ENCODE assay signal across 30 cellular contexts in genomic region chr14:23725528-23725927, GRCh38.
"Had no signal": no experiment of that assay in that cellular context is flagged by ENCODE, and none has a peak within 500 bp of the region (broad histone marks: within the 10 kb centered on the region; RNA-seq: fewer than 3 reads in every experiment).

No MANE protein-coding gene starts in this region.

- H3K36me3 Mint-ChIP-seq: activated CD4-positive, alpha-beta memory T cell treated with anti-CD3 and anti-CD28 coated beads for 36 hours; activated CD8-positive, alpha-beta memory T cell treated with anti-CD3 and anti-CD28 coated beads, Interleukin-2, amount 10 ng/mL, durations not matched to agents 7 days and 5 days; activated naive CD8-positive, alpha-beta T cell treated with anti-CD3 and anti-CD28 coated beads for 36 hours had no signal

- H3K4me1 ChIP-seq: adrenal gland, body of pancreas, esophagus muscularis mucosa, gastrocnemius medialis had no signal

- H3K27ac Mint-ChIP-seq: activated CD4-positive, alpha-beta memory T cell treated with anti-CD3 and anti-CD28 coated beads for 36 hours; activated CD4-positive, alpha-beta T cell treated with anti-CD3 and anti-CD28 coated beads for 36 hours; activated CD4-positive, alpha-beta T cell treated with anti-CD3 and anti-CD28 coated beads, Interleukin-2, amount 10 ng/mL, durations not matched to agents 24 days and 14 days; activated CD8-positive, alpha-beta memory T cell treated with anti-CD3 and anti-CD28 coated beads, Interleukin-2, amount 10 ng/mL, durations not matched to agents 7 days and 5 days; activated CD8-positive, alpha-beta T cell treated with anti-CD3 and anti-CD28 coated beads, Interleukin-2, amount 10 ng/mL, durations not matched to agents 7 days and 5 days; activated naive CD8-positive, alpha-beta T cell treated with anti-CD3 and anti-CD28 coated beads for 36 hours; activated naive CD8-positive, alpha-beta T cell treated with anti-CD3 and anti-CD28 coated beads, Interleukin-2, amount 50 U/mL, for 24 hours; activated T-cell treated with anti-CD3 and anti-CD28 coated beads, Interleukin-2, amount 50 U/mL, for 24 hours; activated T-cell treated with anti-CD3 and anti-CD28 coated beads, Interleukin-2, amount 50 U/mL, for 72 hours; effector memory CD8-positive, alpha-beta T cell had no signal

- DNase-seq: activated CD4-positive, alpha-beta memory T cell treated with anti-CD3 and anti-CD28 coated beads for 36 hours; activated CD4-positive, alpha-beta T cell treated with anti-CD3 and anti-CD28 coated beads for 36 hours; activated CD4-positive, alpha-beta T cell treated with anti-CD3 and anti-CD28 coated beads, Interleukin-2, amount 10 ng/mL, durations not matched to agents 24 days and 14 days; activated CD4-positive, CD25-positive, alpha-beta regulatory T cell; activated CD4-positive, CD25-positive, alpha-beta regulatory T cell treated with anti-CD3 and anti-CD28 coated beads, Interleukin-2, amount 50 U/mL, for 72 hours; activated CD8-positive, alpha-beta memory T cell treated with anti-CD3 and anti-CD28 coated beads, Interleukin-2, amount 10 ng/mL, durations not matched to agents 7 days and 5 days; activated CD8-positive, alpha-beta memory T cell treated with anti-CD3 and anti-CD28 coated beads, Interleukin-2, amount 50 U/mL, for 48 hours; activated CD8-positive, alpha-beta T cell treated with anti-CD3 and anti-CD28 coated beads, Interleukin-2, amount 10 ng/mL, durations not matched to agents 7 days and 5 days; activated gamma-delta T cell; activated naive CD4-positive, alpha-beta T cell treated with anti-CD3 and anti-CD28 coated beads, Interleukin-2, amount 50 U/mL, for 16 hours; activated naive CD4-positive, alpha-beta T cell treated with Interleukin-2 at 50 U/mL for 16 hours; activated naive CD8-positive, alpha-beta T cell treated with anti-CD3 and anti-CD28 coated beads for 36 hours; activated naive CD8-positive, alpha-beta T cell treated with anti-CD3 and anti-CD28 coated beads, Interleukin-2, amount 50 U/mL, for 24 hours; activated T-cell treated with anti-CD3 and anti-CD28 coated beads for 4 hours; activated T-cell treated with anti-CD3 and anti-CD28 coated beads, Interleukin-2, amount 50 U/mL, for 24 hours; activated T-cell treated with anti-CD3 and anti-CD28 coated beads, Interleukin-2, amount 50 U/mL, for 72 hours; adrenal gland; amygdala; aorta; body of pancreas; caudate nucleus; cortex of kidney; dermis blood vessel endothelial cell; effector CD4-positive, alpha-beta T cell; effector memory CD8-positive, alpha-beta T cell; erythroblast; gastrocnemius medialis; T-helper 2 cell had no signal

- H3K27me3 ChIP-seq: adrenal gland, body of pancreas, esophagus muscularis mucosa, foreskin keratinocyte, gastrocnemius medialis had no signal

- ATAC-seq: activated CD4-positive, alpha-beta T cell treated with anti-CD3 and anti-CD28 coated beads for 36 hours; activated CD8-positive, alpha-beta memory T cell treated with anti-CD3 and anti-CD28 coated beads, Interleukin-2, amount 10 ng/mL, durations not matched to agents 7 days and 5 days; activated CD8-positive, alpha-beta T cell treated with anti-CD3 and anti-CD28 coated beads, Interleukin-2, amount 10 ng/mL, durations not matched to agents 7 days and 5 days; activated naive CD8-positive, alpha-beta T cell treated with anti-CD3 and anti-CD28 coated beads, Interleukin-2, amount 50 U/mL, for 24 hours; activated T-cell treated with anti-CD3 and anti-CD28 coated beads, Interleukin-2, amount 50 U/mL, for 72 hours; body of pancreas; effector memory CD8-positive, alpha-beta T cell; foreskin keratinocyte; gastrocnemius medialis had no signal

- H3K9me3 Mint-ChIP-seq: activated CD4-positive, alpha-beta memory T cell treated with anti-CD3 and anti-CD28 coated beads for 36 hours; activated CD4-positive, alpha-beta T cell treated with anti-CD3 and anti-CD28 coated beads, Interleukin-2, amount 10 ng/mL, durations not matched to agents 24 days and 14 days; activated naive CD8-positive, alpha-beta T cell treated with anti-CD3 and anti-CD28 coated beads for 36 hours; activated naive CD8-positive, alpha-beta T cell treated with anti-CD3 and anti-CD28 coated beads, Interleukin-2, amount 50 U/mL, for 24 hours; activated T-cell treated with anti-CD3 and anti-CD28 coated beads, Interleukin-2, amount 50 U/mL, for 24 hours; activated T-cell treated with anti-CD3 and anti-CD28 coated beads, Interleukin-2, amount 50 U/mL, for 72 hours; effector memory CD8-positive, alpha-beta T cell had no signal

- H3K27ac ChIP-seq: adrenal gland, body of pancreas, esophagus muscularis mucosa, foreskin keratinocyte, gastrocnemius medialis had no signal

- H3K4me3 ChIP-seq: adrenal gland, body of pancreas, esophagus muscularis mucosa, gastrocnemius medialis had no signal

- H3K36me3 ChIP-seq: adrenal gland, esophagus muscularis mucosa, gastrocnemius medialis had no signal

- H3K9me3 ChIP-seq: adrenal gland, body of pancreas, esophagus muscularis mucosa, gastrocnemius medialis had no signal
